1 cellular context compared by ENCODE assay signal in genomic region chr6:15280961-15281360, GRCh38.
TF ChIP-seq lines count a peak whose summit lies in the region.

No MANE protein-coding gene starts in this region.

TF ChIP-seq in IMR-90, 13 proteins besides CTCF, POLR2A, EP300 and RAD21 (continued from another document):
- TF ChIP-seq MXI1 (IDR thresholded peaks at IDR 0.05; ENCODE audit: borderline replicate concordance, low read depth, low read length) (no peak), NFE2L2 (IDR thresholded peaks at IDR 0.05; ENCODE audit: low read depth, low read length) (no peak), MAZ (IDR thresholded peaks at IDR 0.05; ENCODE audit: borderline replicate concordance, low read depth, low read length) (no peak), ELK1 (IDR thresholded peaks at IDR 0.05; ENCODE audit: borderline replicate concordance, low read depth, low read length) (no peak), MAFK (IDR thresholded peaks at IDR 0.05; ENCODE audit: low read depth, low read length) (no peak), RCOR1 (IDR thresholded peaks at IDR 0.05; ENCODE audit: insufficient replicate concordance, low read length) (no peak), CHD1 (IDR thresholded peaks at IDR 0.05; ENCODE audit: low read depth, low read length) (no peak)
- TF ChIP-seq, protein P1, sequence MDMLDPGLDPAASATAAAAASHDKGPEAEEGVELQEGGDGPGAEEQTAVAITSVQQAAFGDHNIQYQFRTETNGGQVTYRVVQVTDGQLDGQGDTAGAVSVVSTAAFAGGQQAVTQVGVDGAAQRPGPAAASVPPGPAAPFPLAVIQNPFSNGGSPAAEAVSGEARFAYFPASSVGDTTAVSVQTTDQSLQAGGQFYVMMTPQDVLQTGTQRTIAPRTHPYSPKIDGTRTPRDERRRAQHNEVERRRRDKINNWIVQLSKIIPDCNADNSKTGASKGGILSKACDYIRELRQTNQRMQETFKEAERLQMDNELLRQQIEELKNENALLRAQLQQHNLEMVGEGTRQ (IDR thresholded peaks at IDR 0.05; ENCODE audit: low read depth, low read length) = no peak
